In the genomic region with DNA sequence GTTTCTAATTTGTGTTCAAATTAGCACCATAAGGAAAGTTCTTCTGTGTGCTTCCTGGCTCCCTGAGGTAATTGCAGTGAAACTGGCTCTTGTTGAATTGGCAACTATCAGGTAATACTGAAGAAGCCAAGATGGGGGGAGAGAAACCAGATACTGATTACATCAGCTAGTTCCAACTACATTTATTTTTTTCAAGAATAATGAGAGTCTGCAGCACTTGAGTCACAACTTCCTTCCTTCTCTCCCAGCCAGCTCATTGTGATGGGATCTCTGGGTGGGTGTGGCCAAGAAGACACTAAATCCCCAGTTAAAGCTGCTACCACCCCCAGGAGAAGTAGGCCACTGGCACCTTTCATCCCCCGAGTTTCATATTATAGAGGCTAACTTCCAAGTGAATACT, we compare ENCODE assay signal across 1 cellular context.
TF ChIP-seq lines count a peak whose summit lies in the region.

No MANE protein-coding gene starts in this region.

TF ChIP-seq in IMR-90, 13 proteins besides CTCF, POLR2A, EP300 and RAD21 (continued from another document):
- no peak for TF ChIP-seq RFX5 (IDR thresholded peaks at IDR 0.05; ENCODE audit: low read depth, low read length)
- no peak for TF ChIP-seq RCOR1 (IDR thresholded peaks at IDR 0.05; ENCODE audit: insufficient replicate concordance, low read length)
- no peak for TF ChIP-seq SMC3 (IDR thresholded peaks at IDR 0.05; ENCODE audit: low read depth, low read length)
- TF ChIP-seq, protein P1, sequence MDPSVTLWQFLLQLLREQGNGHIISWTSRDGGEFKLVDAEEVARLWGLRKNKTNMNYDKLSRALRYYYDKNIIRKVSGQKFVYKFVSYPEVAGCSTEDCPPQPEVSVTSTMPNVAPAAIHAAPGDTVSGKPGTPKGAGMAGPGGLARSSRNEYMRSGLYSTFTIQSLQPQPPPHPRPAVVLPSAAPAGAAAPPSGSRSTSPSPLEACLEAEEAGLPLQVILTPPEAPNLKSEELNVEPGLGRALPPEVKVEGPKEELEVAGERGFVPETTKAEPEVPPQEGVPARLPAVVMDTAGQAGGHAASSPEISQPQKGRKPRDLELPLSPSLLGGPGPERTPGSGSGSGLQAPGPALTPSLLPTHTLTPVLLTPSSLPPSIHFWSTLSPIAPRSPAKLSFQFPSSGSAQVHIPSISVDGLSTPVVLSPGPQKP (IDR thresholded peaks at IDR 0.05; ENCODE audit: borderline replicate concordance, low read depth, low read length) = no peak
- no peak for TF ChIP-seq FOS (IDR thresholded peaks at IDR 0.05; ENCODE audit: low read depth, low read length)
- no peak for TF ChIP-seq MAFK (IDR thresholded peaks at IDR 0.05; ENCODE audit: low read depth, low read length)
- no peak for TF ChIP-seq NFE2L2 (IDR thresholded peaks at IDR 0.05; ENCODE audit: low read depth, low read length)
TF ChIP-seq in IMR-90: peak in this region for 0.
